ENCODE assay signal across 8 cellular contexts in the genomic region with DNA sequence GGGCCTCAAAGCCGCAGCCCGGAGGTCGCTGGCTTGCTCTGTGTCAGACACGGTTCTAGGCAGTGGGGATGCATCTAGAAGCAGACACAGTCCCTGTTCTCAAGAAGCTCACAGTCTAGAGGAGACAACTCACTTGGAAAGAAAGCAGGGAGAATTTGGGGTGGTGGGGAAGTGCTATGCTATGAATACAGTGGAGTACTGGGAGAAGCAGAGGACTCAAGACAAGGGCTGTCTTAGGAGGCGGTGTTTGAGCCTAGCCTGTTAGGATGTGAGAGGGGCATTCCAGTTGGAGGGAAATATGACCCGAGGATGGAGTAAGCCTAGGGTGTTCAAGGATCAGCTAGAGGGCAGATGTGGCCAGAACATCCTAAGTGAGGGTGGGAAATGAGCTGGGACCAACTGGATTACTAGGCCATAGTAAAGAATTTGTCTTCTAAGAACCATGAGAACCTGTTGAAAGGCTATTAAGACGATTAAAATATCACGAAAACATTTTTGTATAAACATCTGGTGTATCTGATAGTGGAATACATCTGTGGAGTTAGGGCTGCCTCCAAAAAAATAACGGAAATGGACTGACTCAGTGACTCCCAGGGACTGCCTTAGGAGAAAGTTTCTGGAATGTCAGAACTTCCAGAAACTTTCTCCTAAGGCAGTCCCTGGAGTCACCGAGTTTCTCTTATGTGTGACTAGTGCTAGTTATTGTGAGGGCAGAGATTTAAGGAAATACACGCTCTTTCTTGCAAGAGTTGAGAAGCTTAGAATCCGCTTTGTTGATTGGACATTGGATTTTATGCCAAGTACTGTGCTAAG. TPM values are rescaled to one million over a fixed set of nuclear protein-coding genes. Genes with fewer than 3 reads are reported as not detected.
A peak's percentile ranks its signal among the peaks of the same experiment; 100 is the strongest.
DNase-seq lines count a peak whose midpoint lies in the region; ATAC-seq and TF ChIP-seq lines count a peak whose summit lies in the region.

No MANE protein-coding gene starts in this region.

- WGBS in prostate gland, result 26% methylated on average over 12 of the region's 12 CpGs

- peak; percentile 75 for ATAC-seq in GM23338
- ATAC-seq in activated naive CD8-positive, alpha-beta T cell treated with anti-CD3 and anti-CD28 coated beads, Interleukin-2, amount 10 ng/mL, durations not matched to agents 7 days and 5 days (ENCODE audit: low read depth), result peak; percentile 41

- DNase-seq in NCI-H146 (lab: John Stamatoyannopoulos, UW) (peak; percentile 31), NCI-H146 treated with DMSO at 0.1 percent for 48 hours (lab: John Stamatoyannopoulos, UW; ENCODE audit: unreplicated experiment) (no peak), GM23338 (ENCODE audit: low spot score) (peak; percentile 78), LoVo (ENCODE audit: low spot score) (peak; percentile 16), left ventricle myocardium inferior (no peak), prostate gland (ENCODE audit: low spot score) (no peak), NCI-H1436 (lab: John Stamatoyannopoulos, UW) (no peak)
- no peak for DNase-seq in activated naive CD8-positive, alpha-beta T cell treated with anti-CD3 and anti-CD28 coated beads, Interleukin-2, amount 10 ng/mL, durations not matched to agents 7 days and 5 days

- H3K9me3 Mint-ChIP-seq in GM23338, result no peaks in the 10 kb centered on the region; the same call in 2 of the 3 replicates
- H3K9me3 Mint-ChIP-seq in activated naive CD8-positive, alpha-beta T cell treated with anti-CD3 and anti-CD28 coated beads, Interleukin-2, amount 10 ng/mL, durations not matched to agents 7 days and 5 days, result no peaks in the 10 kb centered on the region

- H3K4me3 ChIP-seq in GM23338 (peak overlapping the region; percentile 94), left ventricle myocardium inferior (peak overlapping the region; percentile 93), prostate gland (peak overlapping the region; percentile 84 to 90)

- intact Hi-C loops in left ventricle myocardium inferior (cut with micrococcal nuclease), result no loop called here
- intact Hi-C loops in prostate gland (cut with DNase I), result no loop called here

- no peak for TF ChIP-seq POLR2A in prostate gland (IDR thresholded peaks at IDR 0.05)

- no peaks in the 10 kb centered on the region for H3K9me3 ChIP-seq in left ventricle myocardium inferior (replicated peaks)
- no peaks in the 10 kb centered on the region for H3K9me3 ChIP-seq in prostate gland

- H3F3A ChIP-seq in GM23338 (replicated peaks; ENCODE audit: low read depth), result peaks cover 10% of the 10 kb centered on the region

- H3K27ac ChIP-seq in GM23338 (ENCODE audit: low read depth) (peak overlapping the region; percentile 93), left ventricle myocardium inferior (replicated peaks) (peak overlapping the region; percentile 98), prostate gland (peak overlapping the region; percentile 91 to 94)

- peak overlapping the region; percentile 96 for H2AFZ ChIP-seq in GM23338

- H3K27me3 ChIP-seq in GM23338 (ENCODE audit: insufficient read depth) (no peaks in the 10 kb centered on the region), left ventricle myocardium inferior (ENCODE audit: low read depth) (no peaks in the 10 kb centered on the region), prostate gland (replicated peaks; ENCODE audit: insufficient read depth) (no peaks in the 10 kb centered on the region)

- TF ChIP-seq CTCF in GM23338 (conservative IDR thresholded peaks at IDR 0.05; ENCODE audit: low read depth in 2 of 2), result peak in 1 of 2 experiments; percentile 49; a peak in 2 of 4 replicates
- no peak for TF ChIP-seq CTCF in left ventricle myocardium inferior (IDR thresholded peaks at IDR 0.05; ENCODE audit: borderline replicate concordance)
- TF ChIP-seq CTCF in prostate gland (IDR thresholded peaks at IDR 0.05), result no peak

- peak overlapping the region; percentile 98 for H3K4me3 Mint-ChIP-seq in GM23338
- H3K4me3 Mint-ChIP-seq in activated naive CD8-positive, alpha-beta T cell treated with anti-CD3 and anti-CD28 coated beads, Interleukin-2, amount 10 ng/mL, durations not matched to agents 7 days and 5 days, result peak overlapping the region; percentile 98

- no peaks in the 10 kb centered on the region for H3K36me3 ChIP-seq in GM23338 (ENCODE audit: insufficient read depth)
- H3K36me3 ChIP-seq in left ventricle myocardium inferior, result peaks cover 4% of the 10 kb centered on the region
- H3K36me3 ChIP-seq in prostate gland, result no peaks in the 10 kb centered on the region

- H3K4me1 Mint-ChIP-seq in GM23338, result peaks cover 28% of the 10 kb centered on the region
- peaks cover 41% of the 10 kb centered on the region for H3K4me1 Mint-ChIP-seq in activated naive CD8-positive, alpha-beta T cell treated with anti-CD3 and anti-CD28 coated beads, Interleukin-2, amount 10 ng/mL, durations not matched to agents 7 days and 5 days

- H3K4me2 ChIP-seq in GM23338, result peak overlapping the region; percentile 96

- H3K4me1 ChIP-seq in GM23338 (ENCODE audit: insufficient read depth) (peaks cover 34% of the 10 kb centered on the region), left ventricle myocardium inferior (peaks cover 57% of the 10 kb centered on the region), prostate gland (replicated peaks) (no peaks in the 10 kb centered on the region)

- H4K20me1 ChIP-seq in GM23338 (replicated peaks; ENCODE audit: insufficient read depth), result peaks cover 30% of the 10 kb centered on the region

- POLR2A ChIA-PET in activated naive CD8-positive, alpha-beta T cell treated with anti-CD3 and anti-CD28 coated beads, Interleukin-2, amount 10 ng/mL, durations not matched to agents 7 days and 5 days (lab: Charles Lee), result interaction anchor here (1.0 to 2.2 kb wide), 4 partner anchors 33 to 1247 kb away, joined by 3 to 9 read pairs (median 4); no protein-coding TSS in a partner anchor

- no peaks in the 10 kb centered on the region for H3K9me2 ChIP-seq in GM23338 (ENCODE audit: insufficient read depth)

- peak overlapping the region; percentile 98 for H3K27ac Mint-ChIP-seq in GM23338
- H3K27ac Mint-ChIP-seq in activated naive CD8-positive, alpha-beta T cell treated with anti-CD3 and anti-CD28 coated beads, Interleukin-2, amount 10 ng/mL, durations not matched to agents 7 days and 5 days, result peak overlapping the region; percentile 97

- peaks cover 12% of the 10 kb centered on the region for H3K27me3 Mint-ChIP-seq in GM23338 (ENCODE audit: insufficient read depth, low read depth, poor library complexity)
- no peaks in the 10 kb centered on the region for H3K27me3 Mint-ChIP-seq in activated naive CD8-positive, alpha-beta T cell treated with anti-CD3 and anti-CD28 coated beads, Interleukin-2, amount 10 ng/mL, durations not matched to agents 7 days and 5 days

- peaks cover 65% of the 10 kb centered on the region for H3K79me2 ChIP-seq in GM23338 (replicated peaks; ENCODE audit: insufficient read depth)

- H3K36me3 Mint-ChIP-seq in GM23338 (ENCODE audit: low read depth), result peaks cover 22% of the 10 kb centered on the region
- peaks cover 27% of the 10 kb centered on the region for H3K36me3 Mint-ChIP-seq in activated naive CD8-positive, alpha-beta T cell treated with anti-CD3 and anti-CD28 coated beads, Interleukin-2, amount 10 ng/mL, durations not matched to agents 7 days and 5 days

TF ChIP-seq in GM23338, 12 proteins besides CTCF, POLR2A, EP300 and RAD21 (continues in another document):
- TF ChIP-seq JUNB (IDR thresholded peaks at IDR 0.05; ENCODE audit: unreplicated experiment), result no peak
- TF ChIP-seq EZH2phosphoT487 (IDR thresholded peaks at IDR 0.05; ENCODE audit: unreplicated experiment), result no peak
- no peak for TF ChIP-seq CREB1 (CRISPR knock-in tag; IDR thresholded peaks at IDR 0.05; ENCODE audit: low read depth)
- no peak for TF ChIP-seq POLR2AphosphoS5 (IDR thresholded peaks at IDR 0.05; ENCODE audit: low read depth)
- TF ChIP-seq, protein P1, sequence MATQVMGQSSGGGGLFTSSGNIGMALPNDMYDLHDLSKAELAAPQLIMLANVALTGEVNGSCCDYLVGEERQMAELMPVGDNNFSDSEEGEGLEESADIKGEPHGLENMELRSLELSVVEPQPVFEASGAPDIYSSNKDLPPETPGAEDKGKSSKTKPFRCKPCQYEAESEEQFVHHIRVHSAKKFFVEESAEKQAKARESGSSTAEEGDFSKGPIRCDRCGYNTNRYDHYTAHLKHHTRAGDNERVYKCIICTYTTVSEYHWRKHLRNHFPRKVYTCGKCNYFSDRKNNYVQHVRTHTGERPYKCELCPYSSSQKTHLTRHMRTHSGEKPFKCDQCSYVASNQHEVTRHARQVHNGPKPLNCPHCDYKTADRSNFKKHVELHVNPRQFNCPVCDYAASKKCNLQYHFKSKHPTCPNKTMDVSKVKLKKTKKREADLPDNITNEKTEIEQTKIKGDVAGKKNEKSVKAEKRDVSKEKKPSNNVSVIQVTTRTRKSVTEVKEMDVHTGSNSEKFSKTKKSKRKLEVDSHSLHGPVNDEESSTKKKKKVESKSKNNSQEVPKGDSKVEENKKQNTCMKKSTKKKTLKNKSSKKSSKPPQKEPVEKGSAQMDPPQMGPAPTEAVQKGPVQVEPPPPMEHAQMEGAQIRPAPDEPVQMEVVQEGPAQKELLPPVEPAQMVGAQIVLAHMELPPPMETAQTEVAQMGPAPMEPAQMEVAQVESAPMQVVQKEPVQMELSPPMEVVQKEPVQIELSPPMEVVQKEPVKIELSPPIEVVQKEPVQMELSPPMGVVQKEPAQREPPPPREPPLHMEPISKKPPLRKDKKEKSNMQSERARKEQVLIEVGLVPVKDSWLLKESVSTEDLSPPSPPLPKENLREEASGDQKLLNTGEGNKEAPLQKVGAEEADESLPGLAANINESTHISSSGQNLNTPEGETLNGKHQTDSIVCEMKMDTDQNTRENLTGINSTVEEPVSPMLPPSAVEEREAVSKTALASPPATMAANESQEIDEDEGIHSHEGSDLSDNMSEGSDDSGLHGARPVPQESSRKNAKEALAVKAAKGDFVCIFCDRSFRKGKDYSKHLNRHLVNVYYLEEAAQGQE (IDR thresholded peaks at IDR 0.05; ENCODE audit: unreplicated experiment), result no peak
- no peak for TF ChIP-seq STAT1 (IDR thresholded peaks at IDR 0.05; ENCODE audit: unreplicated experiment)

RNA-seq across cellular contexts. Expression of a gene that starts 1.1 kb away (rescaled TPM):
- 56.0 and 56.7 TPM in 2 replicates for total RNA-seq in GM23338 (2014; rRNA removed; shearing (Covaris generic))
- 39.2 and 50.9 TPM in 2 replicates for polyA plus RNA-seq in GM23338 (2016; fragmentation: Nextera tagmentation; extraction: Ambion mirVana)
- 10 to 100 TPM; 73.3 to 78.4 TPM for total RNA-seq in activated naive CD8-positive, alpha-beta T cell treated with anti-CD3 and anti-CD28 coated beads, Interleukin-2, amount 10 ng/mL, durations not matched to agents 7 days and 5 days
- total RNA-seq in left ventricle myocardium inferior (60.0 TPM), prostate gland (10 to 100 TPM; 23.8 to 43.6 TPM)

Comparison
In these comparisons a context has a peak if more than half of its experiments do, and no peak if none do; other contexts are left out.
1. DNase-seq: peak in NCI-H146 (single experiment), GM23338 (single experiment) and LoVo (single experiment); none in NCI-H146 treated with DMSO at 0.1 percent for 48 hours (single experiment), activated naive CD8-positive, alpha-beta T cell treated with anti-CD3 and anti-CD28 coated beads, Interleukin-2, amount 10 ng/mL, durations not matched to agents 7 days and 5 days (single experiment), left ventricle myocardium inferior (single experiment), prostate gland (single experiment) and NCI-H1436 (single experiment).
2. Peak in every context shown above with its lines, with median percentiles within 50 percentile points of each other: H3K27ac ChIP-seq and H3K4me3 ChIP-seq.